Comparison of ENCODE assay signal across 8 cellular contexts in the genomic region with DNA sequence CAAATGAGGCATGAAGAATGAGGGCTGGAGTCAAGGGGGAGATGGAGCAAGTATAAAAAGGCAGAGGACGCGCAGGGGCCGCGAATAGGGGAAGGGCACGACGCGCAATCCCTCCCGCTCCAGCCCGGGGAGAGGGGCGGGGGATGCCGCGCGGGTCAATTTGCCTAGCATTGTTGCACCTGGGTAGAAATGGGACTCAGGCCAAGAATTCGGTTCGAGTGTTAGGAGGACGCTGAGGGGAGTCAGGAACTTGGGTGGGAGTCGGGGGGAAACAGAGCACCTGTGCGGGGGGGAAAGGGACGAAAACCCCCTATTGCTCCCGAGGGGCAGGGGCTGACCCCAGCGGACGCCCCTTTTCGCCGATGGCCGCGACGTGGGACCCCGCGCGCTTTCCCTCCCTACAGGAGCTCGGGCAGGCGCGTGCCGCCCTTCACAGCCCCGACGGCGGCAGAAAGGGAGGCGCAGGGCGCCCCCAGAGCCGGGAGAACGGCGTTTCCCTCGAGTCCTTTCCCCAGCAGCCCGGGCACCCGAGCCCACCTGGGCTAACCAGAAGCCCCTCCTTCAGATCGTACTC. TPM values are rescaled to one million over a fixed set of nuclear protein-coding genes. Genes with fewer than 3 reads are reported as not detected.
A peak's percentile ranks its signal among the peaks of the same experiment; 100 is the strongest.
DNase-seq lines count a peak whose midpoint lies in the region; ATAC-seq, FAIRE-seq and TF ChIP-seq lines count a peak whose summit lies in the region.

No MANE protein-coding gene starts in this region.

- peaks cover 13% of the 10 kb centered on the region for H3K4me1 ChIP-seq in A673 (ENCODE audit: insufficient read depth, low read length, poor library complexity, severe bottlenecking)
- H3K4me1 ChIP-seq in kidney (ENCODE audit: control insufficient read depth in 1 of 2, insufficient read depth in 1 of 2, low read depth in 1 of 2, low read length in 2 of 2) = peaks cover 0 to 6% of the 10 kb centered on the region in 2 donors

- H3K4me3 ChIP-seq in A673 (ENCODE audit: low read depth, low read length, poor library complexity, severe bottlenecking) (peak overlapping the region; percentile 58), kidney (ENCODE audit: low read length in 2 of 2) (peak overlapping the region; percentile 69)

- peaks cover 12% of the 10 kb centered on the region for H3K4me1 Mint-ChIP-seq in MCF 10A (ENCODE audit: insufficient read depth, unreplicated experiment)

- no peaks in the 10 kb centered on the region for H3K9me3 Mint-ChIP-seq in MCF 10A (ENCODE audit: unreplicated experiment)

- TF ChIP-seq CTCF in A673 (conservative IDR thresholded peaks at IDR 0.05; ENCODE audit: low read depth, low read length) = peak; percentile 38
- TF ChIP-seq CTCF in MCF 10A (IDR thresholded peaks at IDR 0.05; ENCODE audit: unreplicated experiment) = peak; percentile 6
- no peak for TF ChIP-seq CTCF in kidney (IDR thresholded peaks at IDR 0.05; ENCODE audit: borderline replicate concordance, extremely low read depth, insufficient read depth)

- H3K9ac ChIP-seq in kidney (ENCODE audit: low read length in 2 of 2) = peak overlapping the region; percentile 68 to 77

- CTCF ChIA-PET in A673 (lab: Charles Lee) = interaction anchor here (1.3 kb wide), 1 partner anchor 105 kb away, joined by 9 read pairs; the partner anchor contains the start of gene ZNF638
- CTCF ChIA-PET in MCF 10A (lab: Yijun Ruan, JAX) = interaction anchor here (0.5 to 6.3 kb wide), 8 partner anchors 13 to 1587 kb away, joined by 3 to 53 read pairs (median 4); no protein-coding TSS in a partner anchor

- ATAC-seq in GM19025 (IDR thresholded peaks at IDR 0.05; ENCODE audit: low read depth, unreplicated experiment) (peak; percentile 5), HG03520 (IDR thresholded peaks at IDR 0.05; ENCODE audit: unreplicated experiment) (peak; percentile 6)

- H3K27me3 Mint-ChIP-seq in MCF 10A (ENCODE audit: insufficient read depth, unreplicated experiment) = peaks cover 12% of the 10 kb centered on the region

- H3K36me3 ChIP-seq in A673 (ENCODE audit: insufficient read depth, low read length, poor library complexity, severe bottlenecking) = no peaks in the 10 kb centered on the region
- no peaks in the 10 kb centered on the region for H3K36me3 ChIP-seq in kidney (ENCODE audit: control insufficient read depth in 1 of 2, insufficient read depth in 2 of 2, low read length in 2 of 2)

- POLR2A ChIA-PET in A673 (lab: Charles Lee; ENCODE audit: low non-redundant PET) = no interaction called here
- POLR2A ChIA-PET in MCF 10A (lab: Yijun Ruan, JAX) = interaction anchor here (0.7 to 6.1 kb wide), 20 partner anchors 9 to 243 kb away, joined by 3 to 68 read pairs (median 6); partner anchors contain the start of genes MCEE, MPHOSPH10, NAGK and ZNF638

- intact Hi-C loops in A673 (cut with micrococcal nuclease; ENCODE audit: unreplicated experiment) = no loop called here
- intact Hi-C loops in MCF 10A (cut with micrococcal nuclease) = loop anchor here (5.0 kb wide), 1 partner anchor 106 kb away; the partner anchor contains the start of gene ZNF638
- intact Hi-C loops in kidney (cut with DNase I) = no loop called here

- H3K4me3 Mint-ChIP-seq in MCF 10A (ENCODE audit: unreplicated experiment) = peak overlapping the region; percentile 93

- FAIRE-seq in kidney (lab: Jason Lieb, UNC) = no peak

- peak overlapping the region; percentile 63 for H3K27ac Mint-ChIP-seq in MCF 10A (ENCODE audit: low read depth, unreplicated experiment)

- DNase-seq in A673 (ENCODE audit: low spot score) = peak; percentile 6
- peak; percentile 47 to 66 for DNase-seq in SHP77 (lab: John Stamatoyannopoulos, UW)
- DNase-seq in MCF 10A (ENCODE audit: unreplicated experiment) = no peak
- DNase-seq in kidney = peak; percentile 83
- peak; percentile 7 to 12 for DNase-seq in stimulated activated CD4-positive, alpha-beta T cell treated with anti-CD3 and anti-CD28 coated beads, Interleukin-1b, Interleukin-23, amount 100 ng/mL, for 4 hours (ENCODE audit: low read depth in 2 of 2)
- no peak for DNase-seq in NK-92 treated with Interleukin-12 subunit alpha and Interleukin-12 subunit beta, amount 100 ng/mL, for 24 hours (lab: John Stamatoyannopoulos, UW)

- no peaks in the 10 kb centered on the region for H3K36me3 Mint-ChIP-seq in MCF 10A (ENCODE audit: insufficient read depth, unreplicated experiment)

- H3K9me3 ChIP-seq in A673 (ENCODE audit: low read depth, low read length, poor library complexity, severe bottlenecking) (no peaks in the 10 kb centered on the region), kidney (ENCODE audit: control insufficient read depth in 1 of 2, low read length in 2 of 2) (no peaks in the 10 kb centered on the region)

- H3K27ac ChIP-seq in A673 (ENCODE audit: low read depth, low read length, poor library complexity, severe bottlenecking) (peak overlapping the region; percentile 71), kidney (ENCODE audit: low read depth in 2 of 2, low read length in 2 of 2) (peak overlapping the region; percentile 65 to 66)

- H3K27me3 ChIP-seq in A673 (replicated peaks; ENCODE audit: insufficient read depth, low read depth, low read length, poor library complexity) = peaks cover 4% of the 10 kb centered on the region

- BruUV-seq in A673 (replicated peaks; lab: Mats Ljungman, UMichigan) (no TSS peak), MCF 10A (replicated peaks; lab: Mats Ljungman, UMichigan) (TSS peak; percentile 63)

RNA-seq across cellular contexts. Expression of gene PAIP2B, which starts 0.4 kb away (rescaled TPM):
- 1.1 and 2.3 TPM in 2 replicates for total RNA-seq in A673 (2021)
- 1.4 and 1.8 TPM in 2 replicates for total RNA-seq in MCF 10A (2022)
- total RNA-seq in kidney = 9.3 TPM
- 10.6 TPM for polyA plus RNA-seq in kidney (ENCODE audit: insufficient read depth, low read depth, low replicate concordance)

Comparison
In these comparisons a context has a peak if more than half of its experiments do, and no peak if none do; other contexts are left out.
1. DNase-seq: peak in A673 (single experiment), SHP77 (2 of 2), kidney (single experiment) and stimulated activated CD4-positive, alpha-beta T cell treated with anti-CD3 and anti-CD28 coated beads, Interleukin-1b, Interleukin-23, amount 100 ng/mL, for 4 hours (2 of 2); none in MCF 10A (single experiment) and NK-92 treated with Interleukin-12 subunit alpha and Interleukin-12 subunit beta, amount 100 ng/mL, for 24 hours (single experiment).